In the genomic region with DNA sequence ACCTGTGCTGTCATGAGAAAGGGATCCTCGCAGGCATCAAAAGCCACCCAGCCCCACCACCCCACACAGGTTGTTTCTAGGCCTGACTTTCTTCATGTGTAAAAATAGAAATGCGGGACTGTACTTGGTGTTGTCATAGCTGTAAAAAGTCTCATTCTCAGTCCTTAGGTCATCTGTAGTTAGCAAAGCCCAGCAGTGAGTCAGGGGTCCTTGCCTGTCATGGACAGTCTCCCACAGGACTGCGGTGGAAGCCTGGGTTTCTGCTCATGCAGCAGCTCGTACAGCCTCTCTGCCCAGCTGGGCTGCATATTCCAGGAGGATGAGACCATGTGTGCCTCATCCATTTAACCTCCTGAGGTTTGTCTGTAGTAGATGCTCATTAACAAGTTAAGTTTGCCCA, we compare ENCODE assay signal across 13 cellular contexts. TPM values are rescaled to one million over a fixed set of nuclear protein-coding genes. Genes with fewer than 3 reads are reported as not detected.
DNase-seq lines count a peak whose midpoint lies in the region; ATAC-seq lines count a peak whose summit lies in the region.
"Had no signal": no experiment of that assay in that cellular context is flagged by ENCODE, and none has a peak within 500 bp of the region (broad histone marks: within the 10 kb centered on the region; RNA-seq: fewer than 3 reads in every experiment).

No MANE protein-coding gene starts in this region.

- H3K4me3 Mint-ChIP-seq in T-helper 1 cell treated with Interleukin-12 subunit alpha and Interleukin-12 subunit beta and Interleukin-4 antibody, amounts not matched to agents 30 μg/mL and 1 μg/mL, for 36 hours = peak overlapping the region; percentile 9
- no peak overlapping the region for H3K4me3 Mint-ChIP-seq in activated T-helper 17 cell treated with anti-CD3 and anti-CD28 coated beads, Interleukin-2, amount 50 U/mL, for 72 hours
- H3K4me3 Mint-ChIP-seq in immature natural killer cell = peak overlapping the region in 1 of 5 donors; percentile 11
- no peak overlapping the region for H3K4me3 Mint-ChIP-seq in stimulated activated effector memory CD8-positive, alpha-beta T cell treated with anti-CD3 and anti-CD28 coated beads, Interleukin-12 subunit alpha, Interleukin-12 subunit beta, amount 100 ng/mL, for 72 hours
- H3K4me3 Mint-ChIP-seq: dendritic cell treated with granulocyte-macrophage colony-stimulating factor and Interleukin-4, amounts not matched to agents 40 ng/mL and 50 ng/mL, for 4 days had no signal

- peaks cover 59% of the 10 kb centered on the region for H3K36me3 Mint-ChIP-seq in T-helper 1 cell treated with Interleukin-12 subunit alpha and Interleukin-12 subunit beta and Interleukin-4 antibody, amounts not matched to agents 30 μg/mL and 1 μg/mL, for 36 hours (ENCODE audit: low read depth)
- peaks cover 100% of the 10 kb centered on the region for H3K36me3 Mint-ChIP-seq in activated T-helper 17 cell treated with anti-CD3 and anti-CD28 coated beads, Interleukin-2, amount 50 U/mL, for 72 hours (ENCODE audit: low read depth)
- peaks cover 12 to 18% (median 16%) of the 10 kb centered on the region in 3 donors for H3K36me3 Mint-ChIP-seq in immature natural killer cell
- peaks cover 78% of the 10 kb centered on the region for H3K36me3 Mint-ChIP-seq in stimulated activated effector memory CD8-positive, alpha-beta T cell treated with anti-CD3 and anti-CD28 coated beads, Interleukin-12 subunit alpha, Interleukin-12 subunit beta, amount 100 ng/mL, for 72 hours

- DNase-seq in T-helper 1 cell (no peak), immature natural killer cell (no peak), midbrain (lab: John Stamatoyannopoulos, UW) (no peak), activated gamma-delta T cell treated with Interleukin-2 at 50 U/mL for 16 hours (no peak)
- DNase-seq in stimulated activated effector memory CD8-positive, alpha-beta T cell treated with anti-CD3 and anti-CD28 coated beads, Interleukin-12 subunit alpha, Interleukin-12 subunit beta, amount 100 ng/mL, for 72 hours (ENCODE audit: low spot score in 2 of 2) = peak in 1 of 2 donors; percentile 33
- DNase-seq: foreskin fibroblast; NCI-H1048; PC-3; stimulated activated CD4-positive, alpha-beta T cell treated with anti-CD3 and anti-CD28 coated beads, Interleukin-4, amount 100 ng/mL, for 24 hours had no signal

- H3K27ac Mint-ChIP-seq in T-helper 1 cell treated with Interleukin-12 subunit alpha and Interleukin-12 subunit beta and Interleukin-4 antibody, amounts not matched to agents 30 μg/mL and 1 μg/mL, for 36 hours = peak overlapping the region; percentile 87
- peak overlapping the region; percentile 93 for H3K27ac Mint-ChIP-seq in activated T-helper 17 cell treated with anti-CD3 and anti-CD28 coated beads, Interleukin-2, amount 50 U/mL, for 72 hours
- H3K27ac Mint-ChIP-seq in immature natural killer cell = peak overlapping the region in 4 of 6 donors; percentile 33 to 75 (median 61)
- H3K27ac Mint-ChIP-seq in stimulated activated effector memory CD8-positive, alpha-beta T cell treated with anti-CD3 and anti-CD28 coated beads, Interleukin-12 subunit alpha, Interleukin-12 subunit beta, amount 100 ng/mL, for 72 hours = peak overlapping the region; percentile 92

- ATAC-seq in activated T-helper 17 cell treated with anti-CD3 and anti-CD28 coated beads, Interleukin-2, amount 50 U/mL, for 72 hours (replicated peaks) = no peak
- ATAC-seq in stimulated activated effector memory CD8-positive, alpha-beta T cell treated with anti-CD3 and anti-CD28 coated beads, Interleukin-12 subunit alpha, Interleukin-12 subunit beta, amount 100 ng/mL, for 72 hours = no peak
- no peak for ATAC-seq in HG03460 (IDR thresholded peaks at IDR 0.05; ENCODE audit: unreplicated experiment)
- ATAC-seq: PC-3 had no signal

- peaks cover 66% of the 10 kb centered on the region for H3K4me1 Mint-ChIP-seq in T-helper 1 cell treated with Interleukin-12 subunit alpha and Interleukin-12 subunit beta and Interleukin-4 antibody, amounts not matched to agents 30 μg/mL and 1 μg/mL, for 36 hours (ENCODE audit: low read depth)
- peaks cover 57% of the 10 kb centered on the region for H3K4me1 Mint-ChIP-seq in activated T-helper 17 cell treated with anti-CD3 and anti-CD28 coated beads, Interleukin-2, amount 50 U/mL, for 72 hours
- H3K4me1 Mint-ChIP-seq in immature natural killer cell = peaks cover 62 to 83% of the 10 kb centered on the region in 2 donors
- peaks cover 64% of the 10 kb centered on the region for H3K4me1 Mint-ChIP-seq in stimulated activated effector memory CD8-positive, alpha-beta T cell treated with anti-CD3 and anti-CD28 coated beads, Interleukin-12 subunit alpha, Interleukin-12 subunit beta, amount 100 ng/mL, for 72 hours

- H3K27me3 Mint-ChIP-seq in T-helper 1 cell treated with Interleukin-12 subunit alpha and Interleukin-12 subunit beta and Interleukin-4 antibody, amounts not matched to agents 30 μg/mL and 1 μg/mL, for 36 hours (ENCODE audit: low read depth) = no peaks in the 10 kb centered on the region
- H3K27me3 Mint-ChIP-seq in activated T-helper 17 cell treated with anti-CD3 and anti-CD28 coated beads, Interleukin-2, amount 50 U/mL, for 72 hours = no peaks in the 10 kb centered on the region
- H3K27me3 Mint-ChIP-seq in immature natural killer cell (ENCODE audit: low read depth in 3 of 3) = no peaks in the 10 kb centered on the region
- H3K27me3 Mint-ChIP-seq: dendritic cell treated with granulocyte-macrophage colony-stimulating factor and Interleukin-4, amounts not matched to agents 40 ng/mL and 50 ng/mL, for 4 days had no signal

- no peaks in the 10 kb centered on the region for H3K9me3 Mint-ChIP-seq in T-helper 1 cell treated with Interleukin-12 subunit alpha and Interleukin-12 subunit beta and Interleukin-4 antibody, amounts not matched to agents 30 μg/mL and 1 μg/mL, for 36 hours
- H3K9me3 Mint-ChIP-seq in activated T-helper 17 cell treated with anti-CD3 and anti-CD28 coated beads, Interleukin-2, amount 50 U/mL, for 72 hours = peaks cover 7% of the 10 kb centered on the region
- peaks cover 0 to 3% (median 0%) of the 10 kb centered on the region in 6 donors for H3K9me3 Mint-ChIP-seq in immature natural killer cell
- no peaks in the 10 kb centered on the region for H3K9me3 Mint-ChIP-seq in stimulated activated effector memory CD8-positive, alpha-beta T cell treated with anti-CD3 and anti-CD28 coated beads, Interleukin-12 subunit alpha, Interleukin-12 subunit beta, amount 100 ng/mL, for 72 hours
- H3K9me3 Mint-ChIP-seq: dendritic cell treated with granulocyte-macrophage colony-stimulating factor and Interleukin-4, amounts not matched to agents 40 ng/mL and 50 ng/mL, for 4 days had no signal

RNA-seq across cellular contexts. Expression of gene MRPS6, which starts 58.2 kb away (rescaled TPM):
- 100 to 1,000 TPM; 131 to 141 TPM for total RNA-seq in activated T-helper 17 cell treated with anti-CD3 and anti-CD28 coated beads, Interleukin-2, amount 50 U/mL, for 72 hours
- polyA plus RNA-seq in immature natural killer cell = 100 to 1,000 TPM; 194 to 275 (median 239) TPM

RNA-seq across cellular contexts. Expression of gene SLC5A3, which starts 58.2 kb away (rescaled TPM):
- 10 to 100 TPM; 35.5 to 72.2 TPM for total RNA-seq in activated T-helper 17 cell treated with anti-CD3 and anti-CD28 coated beads, Interleukin-2, amount 50 U/mL, for 72 hours
- polyA plus RNA-seq in immature natural killer cell = 1 to 10 TPM in 2 of 3 donors, under 1 TPM in 1; 0.81 to 2.8 (median 1.9) TPM
